In the genomic region with DNA sequence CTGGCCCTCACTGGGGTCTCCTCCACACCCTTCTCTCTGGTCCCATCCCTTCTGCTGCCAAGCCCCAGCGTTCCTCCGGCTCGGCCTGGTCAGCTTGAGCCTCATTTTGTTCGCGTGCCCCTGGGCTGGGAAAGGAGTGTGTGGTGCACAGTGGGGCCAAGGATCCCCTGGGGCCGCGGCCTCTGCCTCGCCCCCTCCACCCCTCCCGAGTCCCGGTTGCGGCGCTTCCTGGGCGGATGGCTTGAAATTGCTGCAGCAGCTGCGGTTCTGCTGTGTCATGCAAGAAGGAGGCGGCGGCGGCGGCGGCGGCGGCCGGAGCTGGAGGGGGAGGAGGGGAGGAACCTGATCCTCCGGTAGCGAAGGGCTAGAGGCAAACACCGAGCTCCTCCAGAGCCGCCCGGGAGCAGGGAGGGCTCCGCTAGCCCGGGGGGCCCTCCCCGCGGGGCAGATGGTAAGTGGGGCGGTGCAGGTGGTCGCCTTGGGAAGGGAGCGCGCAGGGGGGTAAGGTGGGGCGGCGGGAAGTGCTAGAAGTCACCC, we compare ENCODE assay signal across 8 cellular contexts.
DNase-seq lines count a peak whose midpoint lies in the region; ATAC-seq and TF ChIP-seq lines count a peak whose summit lies in the region.

No MANE protein-coding gene starts in this region.

- H3K4me3 ChIP-seq in Caco-2 (ENCODE audit: low read depth, low read length) (peak overlapping the region; percentile 39), WERI-Rb-1 (ENCODE audit: low read depth, low read length) (peak overlapping the region; percentile 45), mammary epithelial cell (replicated peaks in 1 of 3; ENCODE audit: insufficient read depth in 1 of 3, low read depth in 2 of 3, low read length in 3 of 3) (peak overlapping the region; percentile 45 to 86 (median 64)), smooth muscle cell (peak overlapping the region; percentile 62)

- peaks cover 6% of the 10 kb centered on the region for H3K36me3 Mint-ChIP-seq in Caco-2 (ENCODE audit: insufficient read depth, unreplicated experiment)
- peaks cover 0 to 8% (median 0%) of the 10 kb centered on the region in 3 donors for H3K36me3 Mint-ChIP-seq in immature natural killer cell

- DNase-seq in Caco-2 (peak; percentile 61 to 69), NCI-H1930 (lab: John Stamatoyannopoulos, UW) (peak; percentile 36 to 38), WERI-Rb-1 (peak; percentile 56), mammary epithelial cell (peak; percentile 76), immature natural killer cell (peak; percentile 77 to 81 (median 80)), smooth muscle cell (lab: John Stamatoyannopoulos, UW; ENCODE audit: unreplicated experiment) (peak; percentile 39)

- no peak for TF ChIP-seq CTCF in Caco-2 (IDR thresholded peaks at IDR 0.05; ENCODE audit: insufficient read depth in 1 of 2, low read depth in 1 of 2, low read length in 1 of 2, severe bottlenecking in 1 of 2, unreplicated experiment in 1 of 2)
- no peak for TF ChIP-seq CTCF in WERI-Rb-1 (IDR thresholded peaks at IDR 0.05; ENCODE audit: low read depth, low read length)
- TF ChIP-seq CTCF in mammary epithelial cell (conservative IDR thresholded peaks at IDR 0.05 in 1 of 2, IDR thresholded peaks at IDR 0.05 in 1 of 2; ENCODE audit: extremely low read depth in 1 of 2, insufficient read depth in 1 of 2, low read depth in 1 of 2, low read length in 2 of 2) = no peak
- no peak for TF ChIP-seq CTCF in smooth muscle cell (IDR thresholded peaks at IDR 0.05; ENCODE audit: borderline replicate concordance, insufficient read depth, poor library complexity, severe bottlenecking)

- in situ Hi-C loops in mammary epithelial cell (cut with MboI; ENCODE audit: low sequenced_read_pairs in 2 of 2) = loop anchor here in 1 of 2 donors (25.0 kb wide), 1 partner anchor 177 kb away; no protein-coding TSS in a partner anchor

- H2AFZ ChIP-seq in mammary epithelial cell (ENCODE audit: low read depth, low read length) (peak overlapping the region; percentile 84), smooth muscle cell (ENCODE audit: low read depth) (peak overlapping the region; percentile 88)

- peak overlapping the region; percentile 79 for H3K4me3 Mint-ChIP-seq in Caco-2 (ENCODE audit: unreplicated experiment)
- peak overlapping the region; percentile 92 to 99 (median 96) for H3K4me3 Mint-ChIP-seq in immature natural killer cell

- POLR2A ChIA-PET in Caco-2 (lab: Charles Lee) = interaction anchor here (0.6 kb wide), 2 partner anchors 271 to 284 kb away, joined by 3 read pairs; no protein-coding TSS in a partner anchor

- 3% methylated on average over 5 of the region's 37 CpGs for WGBS in mammary epithelial cell (ENCODE audit: low coverage, missing lambda C conversion rate)
- WGBS in smooth muscle cell (ENCODE audit: low lambda C conversion rate) = 3% methylated on average over 17 of the region's 37 CpGs

- peaks cover 14% of the 10 kb centered on the region for H3F3A ChIP-seq in smooth muscle cell (ENCODE audit: low read depth)

- H3K4me2 ChIP-seq in mammary epithelial cell (ENCODE audit: insufficient read depth, low read depth, low read length) (peak overlapping the region; percentile 89), smooth muscle cell (peak overlapping the region; percentile 96)

- H3K27me3 Mint-ChIP-seq in Caco-2 (ENCODE audit: insufficient read depth, unreplicated experiment) (peaks cover 12% of the 10 kb centered on the region), immature natural killer cell (ENCODE audit: low read depth in 3 of 3) (peaks cover 45 to 55% (median 54%) of the 10 kb centered on the region in 3 donors)

- H3K9me3 ChIP-seq in Caco-2 = no peaks in the 10 kb centered on the region
- H3K9me3 ChIP-seq in WERI-Rb-1 (ENCODE audit: severe bottlenecking) = no peaks in the 10 kb centered on the region
- no peaks in the 10 kb centered on the region for H3K9me3 ChIP-seq in mammary epithelial cell (replicated peaks; ENCODE audit: insufficient read depth, low read length)
- H3K9me3 ChIP-seq in smooth muscle cell (replicated peaks; ENCODE audit: low read depth) = no peaks in the 10 kb centered on the region

- H4K20me1 ChIP-seq in mammary epithelial cell (ENCODE audit: insufficient read depth, low read length) = no peaks in the 10 kb centered on the region
- peaks cover 8% of the 10 kb centered on the region for H4K20me1 ChIP-seq in smooth muscle cell (ENCODE audit: low read depth)

- CTCF ChIA-PET in Caco-2 (lab: Charles Lee) = interaction anchor here (0.6 to 1.3 kb wide), 3 partner anchors 193 to 1972 kb away, joined by 3 read pairs; partner anchors contain the start of gene CHCHD3
- CTCF ChIA-PET in mammary epithelial cell (lab: Charles Lee; ENCODE audit: low non-redundant PET) = interaction anchor here (0.6 kb wide), 1 partner anchor 193 kb away, joined by 3 read pairs; no protein-coding TSS in a partner anchor

- H3K4me1 ChIP-seq in Caco-2 (peaks cover 20% of the 10 kb centered on the region), mammary epithelial cell (ENCODE audit: insufficient read depth, low read length) (peaks cover 38% of the 10 kb centered on the region), smooth muscle cell (ENCODE audit: low read depth) (peaks cover 28% of the 10 kb centered on the region)

- H3K27ac Mint-ChIP-seq in Caco-2 (ENCODE audit: unreplicated experiment) = peak overlapping the region; percentile 69
- peak overlapping the region; percentile 99 to 100 (median 100) for H3K27ac Mint-ChIP-seq in immature natural killer cell

- H3K4me1 Mint-ChIP-seq in Caco-2 (ENCODE audit: low read depth, unreplicated experiment) (peaks cover 15% of the 10 kb centered on the region), immature natural killer cell (peaks cover 41 to 42% of the 10 kb centered on the region in 2 donors)

- ATAC-seq in GM21786 (IDR thresholded peaks at IDR 0.05; ENCODE audit: unreplicated experiment) (peak; percentile 25), HG02840 (IDR thresholded peaks at IDR 0.05; ENCODE audit: low FRiP score, unreplicated experiment) (no peak)

- dilution Hi-C loops in mammary epithelial cell (cut with HindIII; ENCODE audit: low sequenced_read_pairs) = no loop called here

- H3K36me3 ChIP-seq in Caco-2 (ENCODE audit: control insufficient read depth, insufficient read depth, low read length) (no peaks in the 10 kb centered on the region), WERI-Rb-1 (no peaks in the 10 kb centered on the region), mammary epithelial cell (ENCODE audit: insufficient read depth, low read length) (no peaks in the 10 kb centered on the region), smooth muscle cell (ENCODE audit: low read depth) (no peaks in the 10 kb centered on the region)

- BruUV-seq in Caco-2 (replicated peaks; lab: Mats Ljungman, UMichigan) = no TSS peak
- no TSS peak for BruUV-seq in mammary epithelial cell (replicated peaks; lab: Mats Ljungman, UMichigan)

- peak overlapping the region; percentile 77 for H3K9ac ChIP-seq in mammary epithelial cell (ENCODE audit: insufficient read depth, low read length)
- peak overlapping the region; percentile 86 for H3K9ac ChIP-seq in smooth muscle cell (ENCODE audit: low read depth)

- H3K27ac ChIP-seq in WERI-Rb-1 (no peak overlapping the region), mammary epithelial cell (ENCODE audit: insufficient read depth, low read depth, low read length) (peak overlapping the region; percentile 82), smooth muscle cell (ENCODE audit: low read depth) (peak overlapping the region; percentile 88)

- intact Hi-C loops in Caco-2 (cut with micrococcal nuclease; ENCODE audit: unreplicated experiment) (loop anchor here (5.0 to 10.0 kb wide), 3 partner anchors 43 to 315 kb away; partner anchors contain the start of gene MKLN1), mammary epithelial cell (cut with micrococcal nuclease) (loop anchor here (1.0 kb wide), 1 partner anchor 78 kb away; no protein-coding TSS in a partner anchor)

- H3K27me3 ChIP-seq in Caco-2 (replicated peaks; ENCODE audit: control insufficient read depth, insufficient read depth, low read length) = 0 out of 2 replicates have a peak, but pooled peaks cover 1% of the 10 kb centered on the region
- H3K27me3 ChIP-seq in WERI-Rb-1 (ENCODE audit: insufficient read depth, low read depth, severe bottlenecking) = peaks cover 20% of the 10 kb centered on the region
- H3K27me3 ChIP-seq in mammary epithelial cell (ENCODE audit: insufficient read depth, low read length) = no peaks in the 10 kb centered on the region
- no peaks in the 10 kb centered on the region for H3K27me3 ChIP-seq in smooth muscle cell (ENCODE audit: low read depth)

- H3K79me2 ChIP-seq in mammary epithelial cell (ENCODE audit: insufficient read depth, low read length) = peaks cover 49% of the 10 kb centered on the region
- H3K79me2 ChIP-seq in smooth muscle cell (ENCODE audit: low read depth) = no peaks in the 10 kb centered on the region

- no peaks in the 10 kb centered on the region for H3K9me3 Mint-ChIP-seq in Caco-2 (ENCODE audit: unreplicated experiment)
- no peaks in the 10 kb centered on the region for H3K9me3 Mint-ChIP-seq in immature natural killer cell
